ENCODE assay signal across 1 cellular context in genomic region chr7:12398186-12398585, GRCh38.
TF ChIP-seq lines count a peak whose summit lies in the region.

No MANE protein-coding gene starts in this region.

TF ChIP-seq in K562, 482 proteins besides CTCF, POLR2A, EP300 and RAD21 (continued from another document):
- TF ChIP-seq CBX3 (IDR thresholded peaks at IDR 0.05; ENCODE audit: borderline replicate concordance in 1 of 2, low read length in 2 of 2) (peak; percentile 38 to 50; a peak in 1 of 3 replicates), PRPF4 (IDR thresholded peaks at IDR 0.05; ENCODE audit: insufficient read depth, low read depth, low read length, poor library complexity, severe bottlenecking) (no peak), FOXA3 (CRISPR knock-in tag; conservative IDR thresholded peaks at IDR 0.05 in 1 of 2, IDR thresholded peaks at IDR 0.05 in 1 of 2) (0 out of 4 replicates have a peak, but pooled peaks of 1 of the 2 experiments have one; percentile 20), ARID1B (IDR thresholded peaks at IDR 0.05) (peak; percentile 38; the same call in 1 of the 2 replicates), CEBPB (tag; IDR thresholded peaks at IDR 0.05) (peak; percentile 35; the same call in 1 of the 2 replicates), CBX5 (IDR thresholded peaks at IDR 0.05; ENCODE audit: borderline replicate concordance, low read depth) (peak; percentile 84; the same call in 1 of the 2 replicates), TRIM28 (IDR thresholded peaks at IDR 0.05) (peak; percentile 93), CBFA2T2 (conservative IDR thresholded peaks at IDR 0.05) (peak; percentile 50; the same call in 1 of the 2 replicates), CC2D1A (IDR thresholded peaks at IDR 0.05) (peak; percentile 51; the same call in 1 of the 2 replicates), TRIM24 (IDR thresholded peaks at IDR 0.05) (peak; percentile 93 to 95), TCF15 (CRISPR knock-in tag; IDR thresholded peaks at IDR 0.05) (no peak), RFX7 (CRISPR knock-in tag; IDR thresholded peaks at IDR 0.05) (no peak), ZNF445 (CRISPR knock-in tag; IDR thresholded peaks at IDR 0.05; ENCODE audit: low read depth) (0 out of 2 replicates have a peak, but pooled peaks have one; percentile 10), TAF9B (IDR thresholded peaks at IDR 0.05; ENCODE audit: partially characterized antibody) (peak; percentile 15), CHAMP1 (IDR thresholded peaks at IDR 0.05) (peak; percentile 76), TCF3 (CRISPR knock-in tag; IDR thresholded peaks at IDR 0.05) (peak; percentile 44; the same call in 1 of the 2 replicates), ETV1 (tag; conservative IDR thresholded peaks at IDR 0.05; ENCODE audit: low read depth) (peak; percentile 43; the same call in 1 of the 2 replicates), MTA3 (IDR thresholded peaks at IDR 0.05; ENCODE audit: borderline replicate concordance) (no peak), GTF2E2 (tag; IDR thresholded peaks at IDR 0.05) (0 out of 2 replicates have a peak, but pooled peaks have one; percentile 19), FOXP1 (CRISPR knock-in tag; IDR thresholded peaks at IDR 0.05) (no peak), XRCC4 (IDR thresholded peaks at IDR 0.05; ENCODE audit: extremely low read depth, insufficient read depth, insufficient read length) (no peak), SLC30A9 (CRISPR knock-in tag; IDR thresholded peaks at IDR 0.05) (no peak)
- TF ChIP-seq, protein P1, sequence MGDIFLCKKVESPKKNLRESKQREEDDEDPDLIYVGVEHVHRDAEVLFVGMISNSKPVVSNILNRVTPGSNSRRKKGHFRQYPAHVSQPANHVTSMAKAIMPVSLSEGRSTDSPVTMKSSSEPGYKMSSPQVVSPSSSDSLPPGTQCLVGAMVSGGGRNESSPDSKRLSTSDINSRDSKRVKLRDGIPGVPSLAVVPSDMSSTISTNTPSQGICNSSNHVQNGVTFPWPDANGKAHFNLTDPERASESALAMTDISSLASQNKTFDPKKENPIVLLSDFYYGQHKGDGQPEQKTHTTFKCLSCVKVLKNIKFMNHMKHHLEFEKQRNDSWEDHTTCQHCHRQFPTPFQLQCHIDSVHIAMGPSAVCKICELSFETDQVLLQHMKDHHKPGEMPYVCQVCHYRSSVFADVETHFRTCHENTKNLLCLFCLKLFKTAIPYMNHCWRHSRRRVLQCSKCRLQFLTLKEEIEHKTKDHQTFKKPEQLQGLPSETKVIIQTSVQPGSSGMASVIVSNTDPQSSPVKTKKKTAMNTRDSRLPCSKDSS (IDR thresholded peaks at IDR 0.05; ENCODE audit: low read depth, partially characterized antibody), result peak; percentile 81
- TF ChIP-seq, protein P2, sequence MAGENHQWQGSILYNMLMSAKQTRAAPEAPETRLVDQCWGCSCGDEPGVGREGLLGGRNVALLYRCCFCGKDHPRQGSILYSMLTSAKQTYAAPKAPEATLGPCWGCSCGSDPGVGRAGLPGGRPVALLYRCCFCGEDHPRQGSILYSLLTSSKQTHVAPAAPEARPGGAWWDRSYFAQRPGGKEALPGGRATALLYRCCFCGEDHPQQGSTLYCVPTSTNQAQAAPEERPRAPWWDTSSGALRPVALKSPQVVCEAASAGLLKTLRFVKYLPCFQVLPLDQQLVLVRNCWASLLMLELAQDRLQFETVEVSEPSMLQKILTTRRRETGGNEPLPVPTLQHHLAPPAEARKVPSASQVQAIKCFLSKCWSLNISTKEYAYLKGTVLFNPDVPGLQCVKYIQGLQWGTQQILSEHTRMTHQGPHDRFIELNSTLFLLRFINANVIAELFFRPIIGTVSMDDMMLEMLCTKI (IDR thresholded peaks at IDR 0.05; ENCODE audit: partially characterized antibody), result no peak
- TF ChIP-seq, protein P3, sequence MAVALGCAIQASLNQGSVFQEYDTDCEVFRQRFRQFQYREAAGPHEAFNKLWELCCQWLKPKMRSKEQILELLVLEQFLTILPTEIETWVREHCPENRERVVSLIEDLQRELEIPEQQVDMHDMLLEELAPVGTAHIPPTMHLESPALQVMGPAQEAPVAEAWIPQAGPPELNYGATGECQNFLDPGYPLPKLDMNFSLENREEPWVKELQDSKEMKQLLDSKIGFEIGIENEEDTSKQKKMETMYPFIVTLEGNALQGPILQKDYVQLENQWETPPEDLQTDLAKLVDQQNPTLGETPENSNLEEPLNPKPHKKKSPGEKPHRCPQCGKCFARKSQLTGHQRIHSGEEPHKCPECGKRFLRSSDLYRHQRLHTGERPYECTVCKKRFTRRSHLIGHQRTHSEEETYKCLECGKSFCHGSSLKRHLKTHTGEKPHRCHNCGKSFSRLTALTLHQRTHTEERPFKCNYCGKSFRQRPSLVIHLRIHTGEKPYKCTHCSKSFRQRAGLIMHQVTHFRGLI (CRISPR knock-in tag; IDR thresholded peaks at IDR 0.05), result no peak
